Comparison of ENCODE assay signal across 6 cellular contexts in genomic region chr12:113905829-113906228, GRCh38.
"Had no signal": no experiment of that assay in that cellular context is flagged by ENCODE, and none has a peak within 500 bp of the region (broad histone marks: within the 10 kb centered on the region; RNA-seq: fewer than 3 reads in every experiment).

No MANE protein-coding gene starts in this region.

- H3K4me3 Mint-ChIP-seq: GM23338, H9 had no signal

- H3K9me3 Mint-ChIP-seq: GM23338, H9 had no signal

- H3K27ac Mint-ChIP-seq: GM23338, H9 had no signal

- DNase-seq: H9, HCEC 1CT, IMR-90, KBM-7 had no signal

- H3K4me3 ChIP-seq: GM23338 had no signal

- ATAC-seq: GM23338 had no signal

- H3K27ac ChIP-seq: HL-60 had no signal
